ENCODE assay signal across 11 cellular contexts in genomic region chr2:170966648-170967396, GRCh38. TPM values are rescaled to one million over a fixed set of nuclear protein-coding genes. Genes with fewer than 3 reads are reported as not detected.
DNase-seq lines count a peak whose midpoint lies in the region; ATAC-seq and TF ChIP-seq lines count a peak whose summit lies in the region.
"Had no signal": no experiment of that assay in that cellular context is flagged by ENCODE, and none has a peak within 500 bp of the region (broad histone marks: within the 10 kb centered on the region; RNA-seq: fewer than 3 reads in every experiment).

No MANE protein-coding gene starts in this region.

- ATAC-seq in CD8-positive, alpha-beta T cell: peak; percentile 48
- ATAC-seq in activated naive CD8-positive, alpha-beta T cell treated with anti-CD3 and anti-CD28 coated beads, Interleukin-2, amount 10 ng/mL, durations not matched to agents 7 days and 5 days (ENCODE audit: low read depth): peak; percentile 39

- peaks cover 54% of the 10 kb centered on the region for H3K36me3 Mint-ChIP-seq in CD8-positive, alpha-beta T cell
- H3K36me3 Mint-ChIP-seq in activated naive CD8-positive, alpha-beta T cell treated with anti-CD3 and anti-CD28 coated beads, Interleukin-2, amount 10 ng/mL, durations not matched to agents 7 days and 5 days: peaks cover 7% of the 10 kb centered on the region

- peaks cover 36% of the 10 kb centered on the region for H3K36me3 ChIP-seq in CD8-positive, alpha-beta T cell (ENCODE audit: insufficient read depth, low read length)
- H3K36me3 ChIP-seq in mesendoderm (ENCODE audit: control insufficient read depth, insufficient read depth, low read length): peaks cover 10% of the 10 kb centered on the region

- no peak overlapping the region for H3K18ac ChIP-seq in mesendoderm (ENCODE audit: low read length)

- no peaks in the 10 kb centered on the region for H3K4me1 Mint-ChIP-seq in CD8-positive, alpha-beta T cell (ENCODE audit: low read depth)
- H3K4me1 Mint-ChIP-seq in activated naive CD8-positive, alpha-beta T cell treated with anti-CD3 and anti-CD28 coated beads, Interleukin-2, amount 10 ng/mL, durations not matched to agents 7 days and 5 days: peaks cover 2% of the 10 kb centered on the region

- no peaks in the 10 kb centered on the region for H3K27me3 ChIP-seq in CD8-positive, alpha-beta T cell (ENCODE audit: insufficient read depth, low read length)
- no peaks in the 10 kb centered on the region for H3K27me3 ChIP-seq in mesendoderm (ENCODE audit: insufficient read depth, low read length, poor library complexity)

- no peak overlapping the region for H3K4ac ChIP-seq in mesendoderm (ENCODE audit: low read depth, low read length)

- no peak overlapping the region for H3K9ac ChIP-seq in mesendoderm (ENCODE audit: low read length)

- no peak overlapping the region for H2BK120ac ChIP-seq in mesendoderm (ENCODE audit: low read depth, low read length)

- H3K79me2 ChIP-seq in mesendoderm (ENCODE audit: control insufficient read depth, insufficient read depth, low read length): no peaks in the 10 kb centered on the region

- no peak overlapping the region for H2AK5ac ChIP-seq in mesendoderm (ENCODE audit: low read length)

- no peak overlapping the region for H3K56ac ChIP-seq in mesendoderm (ENCODE audit: low read length)

- H2BK15ac ChIP-seq in mesendoderm (replicated peaks; ENCODE audit: low read depth): no peak overlapping the region

- no peak for DNase-seq in CD8-positive, alpha-beta T cell
- no peak for DNase-seq in HFF-Myc (ENCODE audit: extremely low read depth, low read depth)
- no peak for DNase-seq in activated naive CD8-positive, alpha-beta T cell treated with anti-CD3 and anti-CD28 coated beads, Interleukin-2, amount 10 ng/mL, durations not matched to agents 7 days and 5 days
- DNase-seq in mesendoderm: peak; percentile 58
- DNase-seq in globus pallidus (ENCODE audit: low spot score): no peak
- no peak for DNase-seq in stimulated activated CD4-positive, alpha-beta T cell treated with anti-CD3 and anti-CD28 coated beads, Interleukin-1b, Interleukin-23, amount 100 ng/mL, for 48 hours
- DNase-seq in NCI-H1105 (lab: John Stamatoyannopoulos, UW): no peak
- no peak for DNase-seq in T-helper 1 cell
- DNase-seq: cortex of kidney, left cardiac atrium, NCI-H187 treated with DMSO at 0.1 percent for 48 hours had no signal

- CTCF ChIA-PET in CD8-positive, alpha-beta T cell (lab: Charles Lee): interaction anchor here (0.6 to 1.3 kb wide), 3 partner anchors 37 to 454 kb away, joined by 3 read pairs; partner anchors contain the start of gene GORASP2

- no CpG with 5 or more reads among the region's 13 CpGs for WGBS in mesendoderm (ENCODE audit: extremely low coverage, insufficient coverage, low lambda C conversion rate)

- POLR2A ChIA-PET in CD8-positive, alpha-beta T cell (lab: Charles Lee): no interaction called here
- POLR2A ChIA-PET in activated naive CD8-positive, alpha-beta T cell treated with anti-CD3 and anti-CD28 coated beads, Interleukin-2, amount 10 ng/mL, durations not matched to agents 7 days and 5 days (lab: Charles Lee): no interaction called here

- H3K9me3 Mint-ChIP-seq in CD8-positive, alpha-beta T cell: no peaks in the 10 kb centered on the region
- H3K9me3 Mint-ChIP-seq in activated naive CD8-positive, alpha-beta T cell treated with anti-CD3 and anti-CD28 coated beads, Interleukin-2, amount 10 ng/mL, durations not matched to agents 7 days and 5 days: no peaks in the 10 kb centered on the region

- H3K27me3 Mint-ChIP-seq in CD8-positive, alpha-beta T cell (ENCODE audit: low read depth): no peaks in the 10 kb centered on the region
- no peaks in the 10 kb centered on the region for H3K27me3 Mint-ChIP-seq in activated naive CD8-positive, alpha-beta T cell treated with anti-CD3 and anti-CD28 coated beads, Interleukin-2, amount 10 ng/mL, durations not matched to agents 7 days and 5 days

- H2BK5ac ChIP-seq in mesendoderm (ENCODE audit: low read length): no peak overlapping the region

- no peaks in the 10 kb centered on the region for H3K4me1 ChIP-seq in CD8-positive, alpha-beta T cell (ENCODE audit: insufficient read depth, low read length)
- H3K4me1 ChIP-seq in mesendoderm (ENCODE audit: control insufficient read depth, low read depth, low read length): no peaks in the 10 kb centered on the region

- H3K9me3 ChIP-seq in CD8-positive, alpha-beta T cell (ENCODE audit: low read length): no peaks in the 10 kb centered on the region

- H3K23ac ChIP-seq in mesendoderm (ENCODE audit: low read length): no peak overlapping the region

- intact Hi-C loops in CD8-positive, alpha-beta T cell (cut with DNase I, micrococcal nuclease): no loop called here

- H3K27ac Mint-ChIP-seq in CD8-positive, alpha-beta T cell: peak overlapping the region; percentile 28
- no peak overlapping the region for H3K27ac Mint-ChIP-seq in activated naive CD8-positive, alpha-beta T cell treated with anti-CD3 and anti-CD28 coated beads, Interleukin-2, amount 10 ng/mL, durations not matched to agents 7 days and 5 days

- TF ChIP-seq CTCF in CD8-positive, alpha-beta T cell (IDR thresholded peaks at IDR 0.05): no peak
- peak; percentile 18 for TF ChIP-seq CTCF in HFF-Myc (IDR thresholded peaks at IDR 0.05; ENCODE audit: low read depth, low read length, missing control alignments)

- no peak overlapping the region for H4K8ac ChIP-seq in mesendoderm (ENCODE audit: low read depth, low read length)

- H3K4me2 ChIP-seq in mesendoderm (ENCODE audit: low read length): no peak overlapping the region

- H3K4me3 ChIP-seq in CD8-positive, alpha-beta T cell (ENCODE audit: low read depth, low read length): no peak overlapping the region
- H3K4me3 ChIP-seq in HFF-Myc (replicated peaks; ENCODE audit: low read depth, low read length) (no peak overlapping the region), mesendoderm (ENCODE audit: low read length) (no peak overlapping the region)

- no peak overlapping the region for H3K27ac ChIP-seq in CD8-positive, alpha-beta T cell (ENCODE audit: low read depth, low read length)
- no peak overlapping the region for H3K27ac ChIP-seq in mesendoderm (ENCODE audit: low read depth, low read length)

- no peak overlapping the region for H4K5ac ChIP-seq in mesendoderm (ENCODE audit: low read length)

- no peaks in the 10 kb centered on the region for H3K79me1 ChIP-seq in mesendoderm (ENCODE audit: low read length)

- H3K4me3 Mint-ChIP-seq in CD8-positive, alpha-beta T cell: no peak overlapping the region
- no peak overlapping the region for H3K4me3 Mint-ChIP-seq in activated naive CD8-positive, alpha-beta T cell treated with anti-CD3 and anti-CD28 coated beads, Interleukin-2, amount 10 ng/mL, durations not matched to agents 7 days and 5 days

RNA-seq across cellular contexts. Expression of gene GORASP2, which starts 37.8 kb away (rescaled TPM):
- total RNA-seq in CD8-positive, alpha-beta T cell: 100 to 1,000 TPM; 111 to 112 TPM
- total RNA-seq in activated naive CD8-positive, alpha-beta T cell treated with anti-CD3 and anti-CD28 coated beads, Interleukin-2, amount 10 ng/mL, durations not matched to agents 7 days and 5 days: 10 to 100 TPM; 61.2 to 62.7 TPM
- 117 TPM for polyA plus RNA-seq in mesendoderm (2013, experiment 1 of 2)
- polyA plus RNA-seq in mesendoderm (2013, experiment 2 of 2): 121 TPM
